In genomic region chr4:153222162-153222789, GRCh38 we compare ENCODE assay signal across 8 cellular contexts. TPM values are rescaled to one million over a fixed set of nuclear protein-coding genes. Genes with fewer than 3 reads are reported as not detected.
DNase-seq lines count a peak whose midpoint lies in the region; ATAC-seq and TF ChIP-seq lines count a peak whose summit lies in the region.

No MANE protein-coding gene starts in this region.

- no peaks in the 10 kb centered on the region for H3K36me3 ChIP-seq in SU-DHL-6 (ENCODE audit: low read length)
- H3K36me3 ChIP-seq in gastrocnemius medialis, result no peaks in the 10 kb centered on the region

- peak; percentile 19 to 23 for TF ChIP-seq POLR2A in gastrocnemius medialis (IDR thresholded peaks at IDR 0.05)

- H3F3A ChIP-seq in SU-DHL-6 (ENCODE audit: insufficient read depth), result no peaks in the 10 kb centered on the region

- intact Hi-C loops in gastrocnemius medialis (cut with DNase I; ENCODE audit: low total_unique reads), result loop anchor here (2.0 to 10.0 kb wide), 4 partner anchors 27 to 870 kb away; partner anchors contain the start of gene TMEM131L

- peak overlapping the region; percentile 3 for H3K4me2 ChIP-seq in SU-DHL-6 (ENCODE audit: low read depth, low read length, poor library complexity, severe bottlenecking)

- H3K4me1 ChIP-seq in gastrocnemius medialis, result peaks cover 8 to 12% of the 10 kb centered on the region in 2 donors

- no peak for TF ChIP-seq CTCF in SU-DHL-6 (IDR thresholded peaks at IDR 0.05; ENCODE audit: insufficient read depth, low read length, poor library complexity, severe bottlenecking)
- no peak for TF ChIP-seq CTCF in gastrocnemius medialis (IDR thresholded peaks at IDR 0.05 in 4 of 5, conservative IDR thresholded peaks at IDR 0.05 in 1 of 5)

- H4K20me1 ChIP-seq in SU-DHL-6 (ENCODE audit: low read depth, low read length), result no peaks in the 10 kb centered on the region

- H2AFZ ChIP-seq in SU-DHL-6 (ENCODE audit: low read depth, low read length, severe bottlenecking), result no peak overlapping the region

- no peaks in the 10 kb centered on the region for H3K9me2 ChIP-seq in SU-DHL-6 (replicated peaks; ENCODE audit: insufficient read depth, low read length)

- H3K27ac ChIP-seq in SU-DHL-6 (ENCODE audit: low read depth, low read length), result no peak overlapping the region
- peak overlapping the region; percentile 90 for H3K27ac ChIP-seq in caudate nucleus (ENCODE audit: low read depth, low read length)
- H3K27ac ChIP-seq in gastrocnemius medialis, result peak overlapping the region; percentile 85 to 90 (median 86)

- ATAC-seq in GM18909 (IDR thresholded peaks at IDR 0.05; ENCODE audit: poor library complexity, unreplicated experiment) (peak; percentile 31), HG03342 (IDR thresholded peaks at IDR 0.05; ENCODE audit: unreplicated experiment) (peak; percentile 41), gastrocnemius medialis (peak; percentile 66 to 68)

- H3K79me2 ChIP-seq in SU-DHL-6 (ENCODE audit: insufficient read depth, low read length), result no peaks in the 10 kb centered on the region

- 0 out of 2 replicates have a peak, but pooled peaks cover 4% of the 10 kb centered on the region for H3K9me3 ChIP-seq in SU-DHL-6 (ENCODE audit: insufficient read depth, low read length)
- H3K9me3 ChIP-seq in gastrocnemius medialis, result no peaks in the 10 kb centered on the region

- H3K27me3 ChIP-seq in SU-DHL-6 (ENCODE audit: low read length) (no peaks in the 10 kb centered on the region), gastrocnemius medialis (no peaks in the 10 kb centered on the region)

- no peak overlapping the region for H3K9ac ChIP-seq in SU-DHL-6 (ENCODE audit: low read length)

- DNase-seq in Ammon's horn (ENCODE audit: low spot score) (peak; percentile 71), caudate nucleus (lab: John Stamatoyannopoulos, UW) (peak in 51 of 61 donors; percentile 11 to 77 (median 52)), iPS-NIHi7 (ENCODE audit: extremely low spot score) (peak; percentile 84), gastrocnemius medialis (peak; percentile 18 to 35), mesenteric fat pad (ENCODE audit: low spot score) (no peak)

- in situ Hi-C loops in gastrocnemius medialis (cut with MboI; ENCODE audit: low sequenced_read_pairs in 4 of 4), result loop anchor here in 1 of 4 donors (25.0 kb wide), 1 partner anchor 90 kb away; no protein-coding TSS in a partner anchor

- H3K4me3 ChIP-seq in SU-DHL-6 (ENCODE audit: insufficient read depth, low read length, poor library complexity, severe bottlenecking), result no peak overlapping the region
- peak overlapping the region; percentile 65 to 79 (median 74) for H3K4me3 ChIP-seq in gastrocnemius medialis

RNA-seq across cellular contexts. Expression of gene TRIM2, which starts 18.0 kb away (rescaled TPM):
- 1 to 10 TPM; 2.6 to 7.2 (median 3.8) TPM for total RNA-seq in gastrocnemius medialis
- 17.6 TPM for total RNA-seq in mesenteric fat pad
